In the genomic region with DNA sequence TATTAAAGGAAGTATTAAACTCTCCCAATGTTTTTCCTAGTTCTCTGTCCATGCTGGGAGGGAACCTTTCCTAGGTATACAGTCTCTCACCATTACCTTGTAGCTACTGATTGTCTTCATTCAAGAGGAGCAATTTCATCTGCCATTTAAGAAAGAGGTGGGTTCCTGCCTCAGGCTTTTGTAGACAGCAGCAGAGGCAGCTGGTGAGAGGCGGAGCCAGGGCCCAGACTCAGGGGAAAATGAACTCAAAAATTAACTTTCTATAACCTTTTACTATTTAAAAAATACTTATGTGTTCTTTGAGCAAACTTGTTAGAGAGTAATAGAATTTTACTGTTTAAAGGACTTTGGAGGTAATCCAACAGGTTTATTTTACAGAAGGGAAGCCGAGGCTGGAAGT, we compare ENCODE assay signal across 1 cellular context.
TF ChIP-seq lines count a peak whose summit lies in the region.

No MANE protein-coding gene starts in this region.

TF ChIP-seq in IMR-90, 13 proteins besides CTCF, POLR2A, EP300 and RAD21:
- no peak for TF ChIP-seq CEBPB (IDR thresholded peaks at IDR 0.05; ENCODE audit: low read depth, low read length)
- TF ChIP-seq NFE2L2 (IDR thresholded peaks at IDR 0.05; ENCODE audit: low read depth, low read length), result no peak
- TF ChIP-seq RFX5 (IDR thresholded peaks at IDR 0.05; ENCODE audit: low read depth, low read length), result no peak
- TF ChIP-seq SMC3 (IDR thresholded peaks at IDR 0.05; ENCODE audit: low read depth, low read length), result no peak
- TF ChIP-seq, protein P1, sequence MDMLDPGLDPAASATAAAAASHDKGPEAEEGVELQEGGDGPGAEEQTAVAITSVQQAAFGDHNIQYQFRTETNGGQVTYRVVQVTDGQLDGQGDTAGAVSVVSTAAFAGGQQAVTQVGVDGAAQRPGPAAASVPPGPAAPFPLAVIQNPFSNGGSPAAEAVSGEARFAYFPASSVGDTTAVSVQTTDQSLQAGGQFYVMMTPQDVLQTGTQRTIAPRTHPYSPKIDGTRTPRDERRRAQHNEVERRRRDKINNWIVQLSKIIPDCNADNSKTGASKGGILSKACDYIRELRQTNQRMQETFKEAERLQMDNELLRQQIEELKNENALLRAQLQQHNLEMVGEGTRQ (IDR thresholded peaks at IDR 0.05; ENCODE audit: low read depth, low read length), result no peak
- TF ChIP-seq, protein P2, sequence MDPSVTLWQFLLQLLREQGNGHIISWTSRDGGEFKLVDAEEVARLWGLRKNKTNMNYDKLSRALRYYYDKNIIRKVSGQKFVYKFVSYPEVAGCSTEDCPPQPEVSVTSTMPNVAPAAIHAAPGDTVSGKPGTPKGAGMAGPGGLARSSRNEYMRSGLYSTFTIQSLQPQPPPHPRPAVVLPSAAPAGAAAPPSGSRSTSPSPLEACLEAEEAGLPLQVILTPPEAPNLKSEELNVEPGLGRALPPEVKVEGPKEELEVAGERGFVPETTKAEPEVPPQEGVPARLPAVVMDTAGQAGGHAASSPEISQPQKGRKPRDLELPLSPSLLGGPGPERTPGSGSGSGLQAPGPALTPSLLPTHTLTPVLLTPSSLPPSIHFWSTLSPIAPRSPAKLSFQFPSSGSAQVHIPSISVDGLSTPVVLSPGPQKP (IDR thresholded peaks at IDR 0.05; ENCODE audit: borderline replicate concordance, low read depth, low read length), result no peak
- TF ChIP-seq RCOR1 (IDR thresholded peaks at IDR 0.05; ENCODE audit: insufficient replicate concordance, low read length), result no peak
- no peak for TF ChIP-seq BHLHE40 (IDR thresholded peaks at IDR 0.05; ENCODE audit: low read depth, low read length)
- no peak for TF ChIP-seq CHD1 (IDR thresholded peaks at IDR 0.05; ENCODE audit: low read depth, low read length)
- no peak for TF ChIP-seq MXI1 (IDR thresholded peaks at IDR 0.05; ENCODE audit: borderline replicate concordance, low read depth, low read length)
- no peak for TF ChIP-seq MAZ (IDR thresholded peaks at IDR 0.05; ENCODE audit: borderline replicate concordance, low read depth, low read length)
